In genomic region chr19:16088351-16088984, GRCh38 we compare ENCODE assay signal across 9 cellular contexts. TPM values are rescaled to one million over a fixed set of nuclear protein-coding genes. Genes with fewer than 3 reads are reported as not detected.
DNase-seq lines count a peak whose midpoint lies in the region; ATAC-seq and TF ChIP-seq lines count a peak whose summit lies in the region.
"Had no signal": no experiment of that assay in that cellular context is flagged by ENCODE, and none has a peak within 500 bp of the region (broad histone marks: within the 10 kb centered on the region; RNA-seq: fewer than 3 reads in every experiment).

No MANE protein-coding gene starts in this region.

- TF ChIP-seq POLR2A in HCT116 (IDR thresholded peaks at IDR 0.05; ENCODE audit: borderline replicate concordance, extremely low read depth, insufficient read depth, insufficient read length) (no peak), stomach (IDR thresholded peaks at IDR 0.05) (no peak)

- H3K79me2 ChIP-seq in HCT116 (ENCODE audit: insufficient read depth, low read length): peaks cover 52% of the 10 kb centered on the region; the same call in 1 of the 2 replicates

- no peak for TF ChIP-seq EP300 in stomach (IDR thresholded peaks at IDR 0.05)

- no peak overlapping the region for H3K4me2 ChIP-seq in HCT116 (ENCODE audit: low read length)

- DNase-seq in HCT116 (ENCODE audit: low read depth, low spot score): no peak
- DNase-seq in activated naive CD8-positive, alpha-beta T cell treated with anti-CD3 and anti-CD28 coated beads, Interleukin-2, amount 10 ng/mL, durations not matched to agents 7 days and 5 days: no peak
- DNase-seq in left kidney (ENCODE audit: low read depth, low spot score): peak; percentile 60
- peak; percentile 52 for DNase-seq in stomach
- DNase-seq in LoVo (ENCODE audit: low spot score): no peak
- DNase-seq in stimulated activated CD4-positive, alpha-beta T cell treated with anti-CD3 and anti-CD28 coated beads, Interleukin-4, amount 100 ng/mL, for 24 hours: no peak
- DNase-seq: NCI-H146 had no signal

- peak; percentile 65 for ATAC-seq in HCT116
- no peak for ATAC-seq in activated naive CD8-positive, alpha-beta T cell treated with anti-CD3 and anti-CD28 coated beads, Interleukin-2, amount 10 ng/mL, durations not matched to agents 7 days and 5 days (ENCODE audit: low read depth)
- no peak for ATAC-seq in GM18870 (IDR thresholded peaks at IDR 0.05; ENCODE audit: unreplicated experiment)

- H4K20me1 ChIP-seq in HCT116 (ENCODE audit: insufficient read depth): no peaks in the 10 kb centered on the region

- H3K4me3 ChIP-seq in HCT116 (replicated peaks in 1 of 2; ENCODE audit: low read depth in 1 of 2, low read length in 2 of 2) (no peak overlapping the region), stomach (no peak overlapping the region)

- H3K27me3 ChIP-seq in HCT116 (ENCODE audit: insufficient read depth, low read length) (no peaks in the 10 kb centered on the region), stomach (no peaks in the 10 kb centered on the region)

- TF ChIP-seq CTCF in HCT116 (IDR thresholded peaks at IDR 0.05 in 2 of 3, conservative IDR thresholded peaks at IDR 0.05 in 1 of 3; ENCODE audit: borderline replicate concordance in 1 of 3, insufficient read depth in 1 of 3, low read depth in 2 of 3, low read length in 2 of 3) (peak in 2 of 3 experiments; percentile 17 to 53; a peak in 2 of 6 replicates), stomach (IDR thresholded peaks at IDR 0.05) (peak in 1 of 7 experiments; percentile 8)

- H3K9ac ChIP-seq in HCT116 (ENCODE audit: low read length): no peak overlapping the region

- intact Hi-C loops in HCT116 (cut with micrococcal nuclease): no loop called here
- intact Hi-C loops in stomach (cut with DNase I; ENCODE audit: low total_unique reads): no loop called here

- RAD21 ChIA-PET in HCT116 (lab: Charles Lee; ENCODE audit: low non-redundant PET in 1 of 2, low total read pairs in 2 of 2, uncharacterized antibody in 2 of 2, unreplicated experiment in 2 of 2): no interaction called here

- no peaks in the 10 kb centered on the region for H3K27me3 Mint-ChIP-seq in activated naive CD8-positive, alpha-beta T cell treated with anti-CD3 and anti-CD28 coated beads, Interleukin-2, amount 10 ng/mL, durations not matched to agents 7 days and 5 days

- H3K36me3 ChIP-seq in HCT116 (ENCODE audit: control insufficient read depth in 1 of 2, insufficient read depth in 2 of 2, low read length in 2 of 2) (peaks cover 59 to 65% of the 10 kb centered on the region in 2 experiments), stomach (peaks cover 99 to 100% (median 100%) of the 10 kb centered on the region in 4 donors)

- TF ChIP-seq RAD21 in HCT116 (IDR thresholded peaks at IDR 0.05; ENCODE audit: low read depth): no peak

- peaks cover 47% of the 10 kb centered on the region for H3K4me1 Mint-ChIP-seq in activated naive CD8-positive, alpha-beta T cell treated with anti-CD3 and anti-CD28 coated beads, Interleukin-2, amount 10 ng/mL, durations not matched to agents 7 days and 5 days

- no peaks in the 10 kb centered on the region for H3K9me2 ChIP-seq in HCT116 (ENCODE audit: insufficient read depth)

- peaks cover 61% of the 10 kb centered on the region for H3K36me3 Mint-ChIP-seq in activated naive CD8-positive, alpha-beta T cell treated with anti-CD3 and anti-CD28 coated beads, Interleukin-2, amount 10 ng/mL, durations not matched to agents 7 days and 5 days

- no peak overlapping the region for H3K4me3 Mint-ChIP-seq in activated naive CD8-positive, alpha-beta T cell treated with anti-CD3 and anti-CD28 coated beads, Interleukin-2, amount 10 ng/mL, durations not matched to agents 7 days and 5 days
- H3K4me3 Mint-ChIP-seq: T-helper 1 cell treated with Interleukin-12 subunit alpha and Interleukin-12 subunit beta and Interleukin-4 antibody, amounts not matched to agents 30 μg/mL and 1 μg/mL, for 36 hours had no signal

- no peak overlapping the region for H3K27ac ChIP-seq in HCT116 (ENCODE audit: low read depth, low read length)
- peak overlapping the region in 4 of 5 donors; percentile 61 to 100 (median 76) for H3K27ac ChIP-seq in stomach

- BruUV-seq in HCT116 (replicated peaks; lab: Mats Ljungman, UMichigan): no TSS peak

- POLR2A ChIA-PET in HCT116 (lab: Charles Lee): no interaction called here
- POLR2A ChIA-PET in activated naive CD8-positive, alpha-beta T cell treated with anti-CD3 and anti-CD28 coated beads, Interleukin-2, amount 10 ng/mL, durations not matched to agents 7 days and 5 days (lab: Charles Lee): interaction anchor here (6.4 kb wide), 1 partner anchor 14 kb away, joined by 100 read pairs; the partner anchor contains the start of gene TPM4

- H3K9me3 ChIP-seq in HCT116 (ENCODE audit: control insufficient read depth in 1 of 2, insufficient read depth in 1 of 2, low read depth in 1 of 2, low read length in 2 of 2) (no peaks in the 10 kb centered on the region), stomach (no peaks in the 10 kb centered on the region)

- H3K27ac Mint-ChIP-seq in activated naive CD8-positive, alpha-beta T cell treated with anti-CD3 and anti-CD28 coated beads, Interleukin-2, amount 10 ng/mL, durations not matched to agents 7 days and 5 days: peak overlapping the region; percentile 67

- H3K4me1 ChIP-seq in HCT116 (ENCODE audit: control insufficient read depth in 1 of 2, insufficient read depth in 2 of 2, low read length in 2 of 2): no peaks in the 10 kb centered on the region; a peak in 1 of 4 replicates
- H3K4me1 ChIP-seq in stomach: peaks cover 27 to 86% (median 43%) of the 10 kb centered on the region in 4 donors

- 26 to 49% (median 34%) methylated on average over 16 of the region's 16 CpGs for WGBS in stomach, 5 donors

- no peaks in the 10 kb centered on the region for H3K9me3 Mint-ChIP-seq in activated naive CD8-positive, alpha-beta T cell treated with anti-CD3 and anti-CD28 coated beads, Interleukin-2, amount 10 ng/mL, durations not matched to agents 7 days and 5 days
- H3K9me3 Mint-ChIP-seq: T-helper 1 cell treated with Interleukin-12 subunit alpha and Interleukin-12 subunit beta and Interleukin-4 antibody, amounts not matched to agents 30 μg/mL and 1 μg/mL, for 36 hours had no signal

- no peak overlapping the region for H2AFZ ChIP-seq in HCT116 (ENCODE audit: low read depth, low read length, poor library complexity, severe bottlenecking)

- CTCF ChIA-PET in HCT116 (lab: Charles Lee): no interaction called here

TF ChIP-seq in HCT116, 20 proteins besides CTCF, POLR2A, EP300 and RAD21 (continues in another document):
- TF ChIP-seq TCF7L2 (IDR thresholded peaks at IDR 0.05; ENCODE audit: borderline replicate concordance, extremely low read depth, insufficient read depth, insufficient read length) (no peak), MAX (IDR thresholded peaks at IDR 0.05) (no peak), EGR1 (IDR thresholded peaks at IDR 0.05; ENCODE audit: low read depth) (no peak), JUND (IDR thresholded peaks at IDR 0.05) (no peak), CBX3 (IDR thresholded peaks at IDR 0.05; ENCODE audit: low read depth) (no peak), SIN3A (IDR thresholded peaks at IDR 0.05; ENCODE audit: low read depth) (no peak)
- TF ChIP-seq, protein P1, sequence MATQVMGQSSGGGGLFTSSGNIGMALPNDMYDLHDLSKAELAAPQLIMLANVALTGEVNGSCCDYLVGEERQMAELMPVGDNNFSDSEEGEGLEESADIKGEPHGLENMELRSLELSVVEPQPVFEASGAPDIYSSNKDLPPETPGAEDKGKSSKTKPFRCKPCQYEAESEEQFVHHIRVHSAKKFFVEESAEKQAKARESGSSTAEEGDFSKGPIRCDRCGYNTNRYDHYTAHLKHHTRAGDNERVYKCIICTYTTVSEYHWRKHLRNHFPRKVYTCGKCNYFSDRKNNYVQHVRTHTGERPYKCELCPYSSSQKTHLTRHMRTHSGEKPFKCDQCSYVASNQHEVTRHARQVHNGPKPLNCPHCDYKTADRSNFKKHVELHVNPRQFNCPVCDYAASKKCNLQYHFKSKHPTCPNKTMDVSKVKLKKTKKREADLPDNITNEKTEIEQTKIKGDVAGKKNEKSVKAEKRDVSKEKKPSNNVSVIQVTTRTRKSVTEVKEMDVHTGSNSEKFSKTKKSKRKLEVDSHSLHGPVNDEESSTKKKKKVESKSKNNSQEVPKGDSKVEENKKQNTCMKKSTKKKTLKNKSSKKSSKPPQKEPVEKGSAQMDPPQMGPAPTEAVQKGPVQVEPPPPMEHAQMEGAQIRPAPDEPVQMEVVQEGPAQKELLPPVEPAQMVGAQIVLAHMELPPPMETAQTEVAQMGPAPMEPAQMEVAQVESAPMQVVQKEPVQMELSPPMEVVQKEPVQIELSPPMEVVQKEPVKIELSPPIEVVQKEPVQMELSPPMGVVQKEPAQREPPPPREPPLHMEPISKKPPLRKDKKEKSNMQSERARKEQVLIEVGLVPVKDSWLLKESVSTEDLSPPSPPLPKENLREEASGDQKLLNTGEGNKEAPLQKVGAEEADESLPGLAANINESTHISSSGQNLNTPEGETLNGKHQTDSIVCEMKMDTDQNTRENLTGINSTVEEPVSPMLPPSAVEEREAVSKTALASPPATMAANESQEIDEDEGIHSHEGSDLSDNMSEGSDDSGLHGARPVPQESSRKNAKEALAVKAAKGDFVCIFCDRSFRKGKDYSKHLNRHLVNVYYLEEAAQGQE (IDR thresholded peaks at IDR 0.05; ENCODE audit: low read depth): no peak

RNA-seq across cellular contexts. Expression of gene TPM4, which starts 12.2 kb away (rescaled TPM):
- 275 TPM for total RNA-seq in HCT116 (2021; ENCODE audit: unreplicated experiment)
- polyA plus RNA-seq in HCT116 (2012): 230 and 283 TPM in 2 replicates
- 100 to 1,000 TPM; 278 to 282 TPM for total RNA-seq in activated naive CD8-positive, alpha-beta T cell treated with anti-CD3 and anti-CD28 coated beads, Interleukin-2, amount 10 ng/mL, durations not matched to agents 7 days and 5 days
- 100 to 1,000 TPM; 167 to 609 (median 275) TPM for total RNA-seq in stomach
- 100 to 1,000 TPM; 185 to 475 (median 427) TPM for polyA plus RNA-seq in stomach

RNA-seq across cellular contexts. Expression of gene RAB8A, which starts 23.2 kb away (rescaled TPM):
- 116 TPM for total RNA-seq in HCT116 (2021; ENCODE audit: unreplicated experiment)
- polyA plus RNA-seq in HCT116 (2012): 100 and 111 TPM in 2 replicates
- total RNA-seq in activated naive CD8-positive, alpha-beta T cell treated with anti-CD3 and anti-CD28 coated beads, Interleukin-2, amount 10 ng/mL, durations not matched to agents 7 days and 5 days: 100 to 1,000 TPM; 133 to 153 TPM
- total RNA-seq in stomach: 10 to 100 TPM in 3 of 5 donors, 1 to 10 TPM in 2; 1.8 to 49.4 (median 11.2) TPM
- 10 to 100 TPM; 25.4 to 63.4 (median 39.4) TPM for polyA plus RNA-seq in stomach

RNA-seq across cellular contexts. Expression of gene HSH2D, which starts 55.0 kb away (rescaled TPM):
- total RNA-seq in HCT116 (2021; ENCODE audit: unreplicated experiment): 21.4 TPM
- polyA plus RNA-seq in HCT116 (2012): 25.0 and 30.2 TPM in 2 replicates
- total RNA-seq in activated naive CD8-positive, alpha-beta T cell treated with anti-CD3 and anti-CD28 coated beads, Interleukin-2, amount 10 ng/mL, durations not matched to agents 7 days and 5 days: 10 to 100 TPM; 72.5 to 80.6 TPM
- 10 to 100 TPM in 3 of 5 donors, 1 to 10 TPM in 2; 6.2 to 24.5 (median 10.6) TPM for total RNA-seq in stomach
- 10 to 100 TPM in 1 of 3 donors, 1 to 10 TPM in 2; 8.2 to 17.7 (median 8.2) TPM for polyA plus RNA-seq in stomach

Comparison
In these comparisons a context has a peak if more than half of its experiments do, and no peak if none do; other contexts are left out.
1. DNase-seq: peak in left kidney (single experiment) and stomach (single experiment); none in HCT116 (single experiment), activated naive CD8-positive, alpha-beta T cell treated with anti-CD3 and anti-CD28 coated beads, Interleukin-2, amount 10 ng/mL, durations not matched to agents 7 days and 5 days (single experiment), LoVo (single experiment) and stimulated activated CD4-positive, alpha-beta T cell treated with anti-CD3 and anti-CD28 coated beads, Interleukin-4, amount 100 ng/mL, for 24 hours (single experiment).